In genomic region chr15:73908030-73908821, GRCh38 we compare ENCODE assay signal across 1 cellular context.
TF ChIP-seq lines count a peak whose summit lies in the region.

No MANE protein-coding gene starts in this region.

TF ChIP-seq in HepG2, 621 proteins besides CTCF, POLR2A, EP300 and RAD21 (continued from another document):
- peak; percentile 47 for TF ChIP-seq ZNF687 (CRISPR knock-in tag; IDR thresholded peaks at IDR 0.05)
- TF ChIP-seq PITX1 (CRISPR knock-in tag; IDR thresholded peaks at IDR 0.05) = no peak
- TF ChIP-seq KDM2A (CRISPR knock-in tag; IDR thresholded peaks at IDR 0.05; ENCODE audit: borderline replicate concordance, low read depth) = 0 out of 2 replicates have a peak, but pooled peaks have one; percentile 24
- no peak for TF ChIP-seq HMG20A (CRISPR knock-in tag; IDR thresholded peaks at IDR 0.05; ENCODE audit: borderline replicate concordance)
- TF ChIP-seq ZNF691 (CRISPR knock-in tag; IDR thresholded peaks at IDR 0.05; ENCODE audit: borderline replicate concordance, low read depth) = peak; percentile 36; the same call in 1 of the 2 replicates
- no peak for TF ChIP-seq ZSCAN12 (CRISPR knock-in tag; IDR thresholded peaks at IDR 0.05)
- TF ChIP-seq ZFX (CRISPR knock-in tag; IDR thresholded peaks at IDR 0.05; ENCODE audit: low read depth) = peak; percentile 65
- TF ChIP-seq ZNF510 (CRISPR knock-in tag; IDR thresholded peaks at IDR 0.05; ENCODE audit: low read depth) = no peak
- TF ChIP-seq ZBTB7B (CRISPR knock-in tag; IDR thresholded peaks at IDR 0.05) = no peak
- no peak for TF ChIP-seq ZMYM3 (CRISPR knock-in tag; IDR thresholded peaks at IDR 0.05)
- 0 out of 2 replicates have a peak, but pooled peaks have one; percentile 36 for TF ChIP-seq ZNF607 (CRISPR knock-in tag; IDR thresholded peaks at IDR 0.05; ENCODE audit: borderline replicate concordance)
- TF ChIP-seq ARID5B (CRISPR knock-in tag; IDR thresholded peaks at IDR 0.05) = no peak
- TF ChIP-seq ZNF230 (CRISPR knock-in tag; IDR thresholded peaks at IDR 0.05) = no peak
- TF ChIP-seq ISX (CRISPR knock-in tag; conservative IDR thresholded peaks at IDR 0.05) = no peak
- TF ChIP-seq SALL2 (CRISPR knock-in tag; IDR thresholded peaks at IDR 0.05) = no peak
- no peak for TF ChIP-seq ATF7-NPFF (CRISPR knock-in tag; IDR thresholded peaks at IDR 0.05; ENCODE audit: low read depth)
- TF ChIP-seq TBL1XR1 (IDR thresholded peaks at IDR 0.05; ENCODE audit: borderline replicate concordance, low read length, partially characterized antibody) = no peak
- TF ChIP-seq REPIN1 (CRISPR knock-in tag; IDR thresholded peaks at IDR 0.05; ENCODE audit: borderline replicate concordance, low read depth) = 0 out of 2 replicates have a peak, but pooled peaks have one; percentile 34
- no peak for TF ChIP-seq STAT6 (CRISPR knock-in tag; IDR thresholded peaks at IDR 0.05; ENCODE audit: borderline replicate concordance)
- no peak for TF ChIP-seq DDIT3 (CRISPR knock-in tag; IDR thresholded peaks at IDR 0.05)
- TF ChIP-seq MXD1 (CRISPR knock-in tag; IDR thresholded peaks at IDR 0.05) = no peak
- TF ChIP-seq TFAP4 (IDR thresholded peaks at IDR 0.05; ENCODE audit: borderline replicate concordance, low read depth) = no peak
- peak; percentile 21; the same call in 1 of the 2 replicates for TF ChIP-seq HNF1B (CRISPR knock-in tag; IDR thresholded peaks at IDR 0.05)
- no peak for TF ChIP-seq ZNF274 (CRISPR knock-in tag; IDR thresholded peaks at IDR 0.05)
